In genomic region chr2:48438266-48438665, GRCh38 we compare ENCODE assay signal across 21 cellular contexts.
"Had no signal": no experiment of that assay in that cellular context is flagged by ENCODE, and none has a peak within 500 bp of the region (broad histone marks: within the 10 kb centered on the region; RNA-seq: fewer than 3 reads in every experiment).

No MANE protein-coding gene starts in this region.

- H3K9me3 Mint-ChIP-seq: activated CD4-positive, alpha-beta memory T cell treated with anti-CD3 and anti-CD28 coated beads for 36 hours; activated naive CD4-positive, alpha-beta T cell treated with anti-CD3 and anti-CD28 coated beads, Interleukin-2, amount 50 U/mL, for 72 hours; activated T-helper 1 cell treated with anti-CD3 and anti-CD28 coated beads, Interleukin-12 subunit alpha, Interleukin-12 subunit beta, Interleukin-2, Interleukin-4 antibody, amounts not matched to agents 30 ng/mL and 10 ng/mL and 1 ng/mL, durations not matched to agents 14 hours and 24 hours and 36 hours; nephron; stimulated activated naive CD8-positive, alpha-beta T cell treated with anti-CD3 and anti-CD28 coated beads, Interleukin-15, amount 100 ng/mL, for 72 hours had no signal

- FAIRE-seq: bronchial epithelial cell, endothelial cell of umbilical vein had no signal

- H3K36me3 Mint-ChIP-seq: activated CD4-positive, alpha-beta memory T cell treated with anti-CD3 and anti-CD28 coated beads for 36 hours; WTC11 had no signal

- H3K4me3 Mint-ChIP-seq: activated CD4-positive, alpha-beta memory T cell treated with anti-CD3 and anti-CD28 coated beads for 36 hours; activated T-helper 1 cell treated with anti-CD3 and anti-CD28 coated beads, Interleukin-12 subunit alpha, Interleukin-12 subunit beta, Interleukin-2, Interleukin-4 antibody, amounts not matched to agents 30 ng/mL and 10 ng/mL and 1 ng/mL, durations not matched to agents 14 hours and 24 hours and 36 hours; nephron; stimulated activated naive CD8-positive, alpha-beta T cell treated with anti-CD3 and anti-CD28 coated beads, Interleukin-15, amount 100 ng/mL, for 72 hours; WTC11 had no signal

- H3K9me3 ChIP-seq: esophagus muscularis mucosa, vagina had no signal

- H3K4me1 Mint-ChIP-seq: stimulated activated naive CD8-positive, alpha-beta T cell treated with anti-CD3 and anti-CD28 coated beads, Interleukin-15, amount 100 ng/mL, for 72 hours had no signal

- ATAC-seq: activated naive CD4-positive, alpha-beta T cell treated with anti-CD3 and anti-CD28 coated beads, Interleukin-2, amount 50 U/mL, for 72 hours; stimulated activated naive CD8-positive, alpha-beta T cell treated with anti-CD3 and anti-CD28 coated beads, Interleukin-15, amount 100 ng/mL, for 72 hours; WTC11 had no signal

- H3K27ac ChIP-seq: esophagus muscularis mucosa, vagina had no signal

- H3K4me3 ChIP-seq: esophagus muscularis mucosa, vagina had no signal

- DNase-seq: activated CD4-positive, alpha-beta memory T cell treated with anti-CD3 and anti-CD28 coated beads for 36 hours; activated CD4-positive, alpha-beta T cell treated with anti-CD3 and anti-CD28 coated beads for 4 hours; activated gamma-delta T cell treated with Interleukin-2 at 50 U/mL for 16 hours; activated T-cell treated with anti-CD3 and anti-CD28 coated beads for 4 hours; cerebellar nuclear complex; dermis blood vessel endothelial cell; effector memory CD4-positive, alpha-beta T cell; mesendoderm; occipital lobe; stimulated activated CD4-positive, alpha-beta T cell treated with anti-CD3 and anti-CD28 coated beads, Interleukin-12 subunit alpha, Interleukin-12 subunit beta, amount 100 ng/mL, for 4 hours; stimulated activated CD4-positive, alpha-beta T cell treated with anti-CD3 and anti-CD28 coated beads, Interleukin-1b, Interleukin-23, amount 100 ng/mL, for 48 hours; stimulated activated naive CD8-positive, alpha-beta T cell treated with anti-CD3 and anti-CD28 coated beads, Interleukin-15, amount 100 ng/mL, for 72 hours; trophoblast cell had no signal

- H3K27me3 Mint-ChIP-seq: stimulated activated naive CD8-positive, alpha-beta T cell treated with anti-CD3 and anti-CD28 coated beads, Interleukin-15, amount 100 ng/mL, for 72 hours had no signal

- H3K36me3 ChIP-seq: esophagus muscularis mucosa, vagina had no signal

- H3K27me3 ChIP-seq: esophagus muscularis mucosa, vagina had no signal

- H3K27ac Mint-ChIP-seq: activated CD4-positive, alpha-beta memory T cell treated with anti-CD3 and anti-CD28 coated beads for 36 hours; activated naive CD4-positive, alpha-beta T cell treated with anti-CD3 and anti-CD28 coated beads, Interleukin-2, amount 50 U/mL, for 72 hours; activated T-helper 1 cell treated with anti-CD3 and anti-CD28 coated beads, Interleukin-12 subunit alpha, Interleukin-12 subunit beta, Interleukin-2, Interleukin-4 antibody, amounts not matched to agents 30 ng/mL and 10 ng/mL and 1 ng/mL, durations not matched to agents 14 hours and 24 hours and 36 hours; stimulated activated naive CD8-positive, alpha-beta T cell treated with anti-CD3 and anti-CD28 coated beads, Interleukin-15, amount 100 ng/mL, for 72 hours; WTC11 had no signal
